Comparison of ENCODE assay signal across 19 cellular contexts in genomic region chr18:78518805-78519204, GRCh38.
DNase-seq lines count a peak whose midpoint lies in the region; ATAC-seq and TF ChIP-seq lines count a peak whose summit lies in the region.
"Had no signal": no experiment of that assay in that cellular context is flagged by ENCODE, and none has a peak within 500 bp of the region (broad histone marks: within the 10 kb centered on the region; RNA-seq: fewer than 3 reads in every experiment).

No MANE protein-coding gene starts in this region.

- H3K14ac ChIP-seq in H9 (ENCODE audit: insufficient read depth, low read length): no peak overlapping the region
- no peak overlapping the region for H3K14ac ChIP-seq in neuronal stem cell (ENCODE audit: low read length)

- H3K9ac ChIP-seq in H9 (ENCODE audit: extremely low read depth, insufficient read length, low read length): no peak overlapping the region
- no peak overlapping the region for H3K9ac ChIP-seq in endodermal cell (ENCODE audit: extremely low read depth, low read length, poor library complexity, severe bottlenecking)
- no peak overlapping the region for H3K9ac ChIP-seq in neuronal stem cell (ENCODE audit: low read depth, low read length, poor library complexity)
- H3K9ac ChIP-seq: BLaER1 treated with 17β-estradiol and CSF1 and Interleukin-3, amounts not matched to agents 10 nM and 100 nM; GM23248 had no signal

- WGBS in H9 (ENCODE audit: extremely low coverage, insufficient read length, low lambda C conversion rate): no CpG with 5 or more reads among the region's 25 CpGs
- 83 to 89% methylated on average over 13 to 25 of the region's 25 CpGs for WGBS in endodermal cell (ENCODE audit: insufficient coverage in 1 of 2, insufficient read length in 1 of 2), 2 experiments
- WGBS in neuronal stem cell (ENCODE audit: extremely low coverage in 2 of 2, insufficient read length in 2 of 2, insufficient replicate concordance in 1 of 2), 2 donors: no CpG with 5 or more reads among the region's 25 CpGs

- H4K8ac ChIP-seq in H9 (replicated peaks; ENCODE audit: insufficient read length, low read depth, low read length) (no peak overlapping the region), neuronal stem cell (ENCODE audit: low read depth, low read length) (no peak overlapping the region)

- intact Hi-C loops in left colon (cut with DNase I, micrococcal nuclease): no loop called here

- H3K27ac Mint-ChIP-seq in H9 (no peak overlapping the region), endodermal cell (no peak overlapping the region)
- H3K27ac Mint-ChIP-seq: B cell; CD8-positive, alpha-beta memory T cell; HFFc6 had no signal

- H2AK5ac ChIP-seq in H9 (ENCODE audit: insufficient read length, low read length): no peak overlapping the region
- no peak overlapping the region for H2AK5ac ChIP-seq in neuronal stem cell (ENCODE audit: low read depth, low read length)

- H3K23me2 ChIP-seq in H9 (ENCODE audit: insufficient read length, low read depth, low read length, poor library complexity, severe bottlenecking): no peaks in the 10 kb centered on the region

- H2AFZ ChIP-seq in H9 (ENCODE audit: low read length): no peak overlapping the region
- no peak overlapping the region for H2AFZ ChIP-seq in neuronal stem cell (ENCODE audit: low read length)
- H2AFZ ChIP-seq in osteoblast (ENCODE audit: low read length): no peak overlapping the region
- H2AFZ ChIP-seq: GM23248 had no signal

- no peaks in the 10 kb centered on the region; a peak in 1 of 7 replicates for H3K36me3 Mint-ChIP-seq in H9 (ENCODE audit: insufficient read depth in 1 of 3, low read depth in 3 of 3)
- H3K36me3 Mint-ChIP-seq in endodermal cell (ENCODE audit: low read depth): no peaks in the 10 kb centered on the region
- H3K36me3 Mint-ChIP-seq: CD8-positive, alpha-beta memory T cell had no signal

- H3K36me3 ChIP-seq in endodermal cell (ENCODE audit: control insufficient read depth, insufficient read depth, low read length) (no peaks in the 10 kb centered on the region), neuronal stem cell (replicated peaks in 1 of 2; ENCODE audit: control insufficient read depth in 2 of 2, insufficient read depth in 2 of 2, low read length in 2 of 2) (no peaks in the 10 kb centered on the region), osteoblast (ENCODE audit: insufficient read depth, low read length) (no peaks in the 10 kb centered on the region)
- H3K36me3 ChIP-seq: BLaER1 treated with 17β-estradiol and CSF1 and Interleukin-3, amounts not matched to agents 10 nM and 100 nM had no signal

- no peak overlapping the region for H4K5ac ChIP-seq in H9 (ENCODE audit: insufficient read length, low read depth, low read length)

- no peaks in the 10 kb centered on the region for H3K9me3 Mint-ChIP-seq in H9
- H3K9me3 Mint-ChIP-seq in endodermal cell: no peaks in the 10 kb centered on the region

- H3K18ac ChIP-seq in H9 (ENCODE audit: insufficient read length, low read depth, low read length) (no peak overlapping the region), neuronal stem cell (ENCODE audit: low read length) (peak overlapping the region; percentile 54)

- H3K79me2 ChIP-seq in H9 (ENCODE audit: insufficient read depth, low read length) (no peaks in the 10 kb centered on the region), osteoblast (ENCODE audit: insufficient read depth, low read length) (no peaks in the 10 kb centered on the region)

- peaks cover 5% of the 10 kb centered on the region for H3K27me3 Mint-ChIP-seq in H9 (ENCODE audit: low read depth)
- H3K27me3 Mint-ChIP-seq in endodermal cell (ENCODE audit: insufficient read depth): no peaks in the 10 kb centered on the region
- H3K27me3 Mint-ChIP-seq: B cell had no signal

- H3K56ac ChIP-seq in H9 (ENCODE audit: insufficient read length, low read depth, low read length): no peak overlapping the region

- no peak overlapping the region for H2BK120ac ChIP-seq in H9 (ENCODE audit: low read depth, low read length, poor library complexity, severe bottlenecking)
- no peak overlapping the region for H2BK120ac ChIP-seq in neuronal stem cell (ENCODE audit: low read depth, low read length)

- no peak overlapping the region for H3K4me3 ChIP-seq in endodermal cell (ENCODE audit: low read length)
- no peak overlapping the region for H3K4me3 ChIP-seq in neuronal stem cell (ENCODE audit: low read length in 2 of 2)
- H3K4me3 ChIP-seq in osteoblast (ENCODE audit: insufficient read depth, low read length): no peak overlapping the region
- H3K4me3 ChIP-seq: BLaER1 treated with 17β-estradiol and CSF1 and Interleukin-3, amounts not matched to agents 10 nM and 100 nM; GM12878; GM23248 had no signal

- ATAC-seq in left colon: no peak
- ATAC-seq: GM12878, HCT116 had no signal

- H4K91ac ChIP-seq in H9 (ENCODE audit: insufficient read length, low read depth, low read length): no peak overlapping the region
- no peak overlapping the region for H4K91ac ChIP-seq in neuronal stem cell (ENCODE audit: low read depth, low read length, poor library complexity)

- no peak overlapping the region for H3T11ph ChIP-seq in H9 (ENCODE audit: low read length)

- H3K27ac ChIP-seq in H9 (ENCODE audit: insufficient read length, low read depth, low read length) (no peak overlapping the region), endodermal cell (ENCODE audit: low read depth, low read length) (no peak overlapping the region), neuronal stem cell (replicated peaks; ENCODE audit: low read length) (no peak overlapping the region), osteoblast (ENCODE audit: low read depth, low read length) (no peak overlapping the region)
- H3K27ac ChIP-seq: BLaER1 treated with 17β-estradiol and CSF1 and Interleukin-3, amounts not matched to agents 10 nM and 100 nM; GM23248; HL-60 had no signal

- H2BK20ac ChIP-seq in H9 (ENCODE audit: low read depth, low read length, poor library complexity, severe bottlenecking): no peak overlapping the region

- H3K79me1 ChIP-seq in H9 (ENCODE audit: insufficient read depth, low read depth, low read length, poor library complexity, severe bottlenecking) (no peaks in the 10 kb centered on the region), neuronal stem cell (ENCODE audit: low read depth, low read length) (no peaks in the 10 kb centered on the region)

- no peaks in the 10 kb centered on the region for H3K27me3 ChIP-seq in H9 (ENCODE audit: insufficient read depth, low read length)
- no peaks in the 10 kb centered on the region for H3K27me3 ChIP-seq in endodermal cell (ENCODE audit: control insufficient read depth, insufficient read depth, low read length, poor library complexity, severe bottlenecking)
- H3K27me3 ChIP-seq in neuronal stem cell (ENCODE audit: control insufficient read depth in 3 of 3, insufficient read depth in 3 of 3, low read depth in 1 of 3, low read length in 3 of 3): no peaks in the 10 kb centered on the region
- no peaks in the 10 kb centered on the region for H3K27me3 ChIP-seq in osteoblast (ENCODE audit: insufficient read depth, low read length)
- H3K27me3 ChIP-seq: BLaER1 treated with 17β-estradiol and CSF1 and Interleukin-3, amounts not matched to agents 10 nM and 100 nM had no signal

- no peak overlapping the region for H2BK12ac ChIP-seq in H9 (ENCODE audit: insufficient read length, low read depth, low read length)
- no peak overlapping the region for H2BK12ac ChIP-seq in neuronal stem cell (ENCODE audit: low read length)

- H3K9me3 ChIP-seq in H9 (ENCODE audit: control insufficient read depth, low read depth, low read length): no peaks in the 10 kb centered on the region
- no peaks in the 10 kb centered on the region for H3K9me3 ChIP-seq in endodermal cell (ENCODE audit: control insufficient read depth, low read length)
- peaks cover 0 to 6% of the 10 kb centered on the region in 2 donors for H3K9me3 ChIP-seq in neuronal stem cell (replicated peaks in 1 of 2; ENCODE audit: control insufficient read depth in 2 of 2, insufficient read depth in 1 of 2, low read depth in 1 of 2, low read length in 2 of 2)
- no peaks in the 10 kb centered on the region for H3K9me3 ChIP-seq in osteoblast (ENCODE audit: low read depth, low read length)
- H3K9me3 ChIP-seq: BLaER1 treated with 17β-estradiol and CSF1 and Interleukin-3, amounts not matched to agents 10 nM and 100 nM had no signal

- no peak overlapping the region for H3K23ac ChIP-seq in H9 (ENCODE audit: insufficient read length, low read depth, low read length)
- no peak overlapping the region for H3K23ac ChIP-seq in neuronal stem cell (ENCODE audit: low read depth, low read length, poor library complexity)

- H3K4me1 Mint-ChIP-seq in H9 (no peaks in the 10 kb centered on the region), endodermal cell (no peaks in the 10 kb centered on the region)
- H3K4me1 Mint-ChIP-seq: B cell; CD8-positive, alpha-beta memory T cell had no signal

- H2BK5ac ChIP-seq in H9 (ENCODE audit: insufficient read length, low read length) (no peak overlapping the region), neuronal stem cell (ENCODE audit: low read length) (no peak overlapping the region)

- H2BK15ac ChIP-seq in H9 (ENCODE audit: low read depth, low read length): no peak overlapping the region
- no peak overlapping the region for H2BK15ac ChIP-seq in neuronal stem cell (ENCODE audit: low read length)

- DNase-seq in H9 (peak; percentile 20), endodermal cell (peak; percentile 20), neuronal stem cell (ENCODE audit: low spot score) (no peak), osteoblast (ENCODE audit: insufficient read length, low spot score, missing footprints) (no peak), left colon (no peak)
- no peak for DNase-seq in effector CD8-positive, alpha-beta T cell (lab: John Stamatoyannopoulos, UW)
- DNase-seq: CD8-positive, alpha-beta memory T cell; COR-L47; DMS 273 treated with DMSO at 0.1 percent for 48 hours; DMS53; DND-41; EL; GM23248; HFFc6 had no signal

- H3K4ac ChIP-seq in H9 (ENCODE audit: low read depth, low read length): no peak overlapping the region
- no peak overlapping the region for H3K4ac ChIP-seq in neuronal stem cell (ENCODE audit: low read length)

- H3K4me3 Mint-ChIP-seq in H9 (no peak overlapping the region), endodermal cell (no peak overlapping the region)
- H3K4me3 Mint-ChIP-seq: B cell; CD8-positive, alpha-beta memory T cell; HFFc6 had no signal

- H4K20me1 ChIP-seq in H9 (ENCODE audit: control insufficient read depth, insufficient read depth, insufficient read length): no peaks in the 10 kb centered on the region
- no peaks in the 10 kb centered on the region for H4K20me1 ChIP-seq in osteoblast (ENCODE audit: insufficient read depth, low read length)

- no peaks in the 10 kb centered on the region for H3K4me1 ChIP-seq in H9 (ENCODE audit: insufficient read depth, low read length)
- no peaks in the 10 kb centered on the region for H3K4me1 ChIP-seq in endodermal cell (ENCODE audit: control insufficient read depth, insufficient read depth, low read length)
- H3K4me1 ChIP-seq in neuronal stem cell (ENCODE audit: control insufficient read depth in 2 of 2, insufficient read depth in 1 of 2, low read depth in 1 of 2, low read length in 2 of 2): peaks cover 0 to 6% of the 10 kb centered on the region in 2 donors
- no peaks in the 10 kb centered on the region for H3K4me1 ChIP-seq in osteoblast (ENCODE audit: insufficient read depth, low read length)
- H3K4me1 ChIP-seq: BLaER1 treated with 17β-estradiol and CSF1 and Interleukin-3, amounts not matched to agents 10 nM and 100 nM had no signal

- no peak overlapping the region for H3K4me2 ChIP-seq in H9 (ENCODE audit: insufficient read depth, insufficient read length, low read length)
- no peak overlapping the region for H3K4me2 ChIP-seq in neuronal stem cell (ENCODE audit: insufficient read depth, low read length, poor library complexity, severe bottlenecking)
- no peak overlapping the region for H3K4me2 ChIP-seq in osteoblast (ENCODE audit: insufficient read depth, low read length)
- H3K4me2 ChIP-seq: BLaER1 treated with 17β-estradiol and CSF1 and Interleukin-3, amounts not matched to agents 10 nM and 100 nM had no signal

- TF ChIP-seq CTCF in H9 (conservative IDR thresholded peaks at IDR 0.05) (no peak), endodermal cell (conservative IDR thresholded peaks at IDR 0.05) (no peak), osteoblast (IDR thresholded peaks at IDR 0.05; ENCODE audit: extremely low read depth, low read depth, low read length) (no peak)

Comparison
In these comparisons a context has a peak if more than half of its experiments do, and no peak if none do; other contexts are left out.
1. DNase-seq: peak in H9 (single experiment) and endodermal cell (single experiment); none in neuronal stem cell (single experiment), osteoblast (single experiment), left colon (0 of 2) and effector CD8-positive, alpha-beta T cell (single experiment).